Comparison of ENCODE assay signal across 27 cellular contexts in the genomic region with DNA sequence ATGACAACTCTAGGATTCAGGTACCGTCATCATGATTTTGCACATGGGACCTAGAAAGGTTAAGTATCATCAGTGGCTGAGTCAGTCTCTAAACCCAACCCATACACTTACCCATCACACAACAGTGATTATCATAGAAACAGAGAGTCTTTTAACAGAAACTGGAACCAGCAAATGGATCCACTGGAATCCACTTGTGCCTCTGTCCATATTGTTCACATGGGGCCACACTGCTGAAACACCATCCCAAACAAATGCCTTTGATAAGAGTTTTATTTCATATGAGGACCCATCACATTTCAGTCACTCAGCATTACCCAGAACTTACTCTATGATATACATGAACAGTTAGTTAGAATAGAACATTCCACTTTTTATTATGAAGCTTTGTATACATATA.
"Had no signal": no experiment of that assay in that cellular context is flagged by ENCODE, and none has a peak within 500 bp of the region (broad histone marks: within the 10 kb centered on the region; RNA-seq: fewer than 3 reads in every experiment).

No MANE protein-coding gene starts in this region.

- H3K27ac ChIP-seq: stomach, suprapubic skin, testis, thoracic aorta, thyroid gland, tibial artery, tibial nerve, transverse colon, upper lobe of left lung, upper lobe of right lung, uterus, vagina had no signal

- FAIRE-seq: urothelium cell line had no signal

- ATAC-seq: stimulated activated effector memory CD8-positive, alpha-beta T cell treated with anti-CD3 and anti-CD28 coated beads, Interleukin-12 subunit alpha, Interleukin-12 subunit beta, amount 100 ng/mL, for 72 hours; stimulated activated memory B cell treated with anti-CD40 and anti-IgM and Interleukin-4, amounts not matched to agents 10 μg/mL and 1 μg/mL and 100 μg/mL, for 72 hours; stimulated activated naive B cell treated with anti-CD40 and anti-IgM and Interleukin-4, amounts not matched to agents 10 μg/mL and 1 μg/mL and 100 μg/mL, for 72 hours; stimulated activated naive CD8-positive, alpha-beta T cell treated with anti-CD3 and anti-CD28 coated beads, Interleukin-15, amount 100 ng/mL, for 72 hours; stimulated activated naive CD8-positive, alpha-beta T cell treated with anti-CD3 and anti-CD28 coated beads, Interleukin-15, Interleukin-2, amounts not matched to agents 100 U/mL and 50 U/mL, for 24 hours; upper lobe of right lung had no signal

- H3K4me1 ChIP-seq: suprapubic skin, testis, thyroid gland, tibial artery, tibial nerve, transverse colon, upper lobe of left lung, upper lobe of right lung, uterus, vagina had no signal

- H3K36me3 ChIP-seq: stomach, suprapubic skin, thoracic aorta, thyroid gland, tibial artery, tibial nerve, transverse colon, upper lobe of left lung, upper lobe of right lung, uterus, vagina had no signal

- H3K9me3 ChIP-seq: stomach, suprapubic skin, testis, thoracic aorta, thyroid gland, tibial artery, tibial nerve, transverse colon, upper lobe of left lung, upper lobe of right lung, uterus, vagina had no signal

- DNase-seq: stimulated activated CD4-positive, alpha-beta T cell treated with anti-CD3 and anti-CD28 coated beads, Interleukin-2, amount 100 ng/mL, for 48 hours; stimulated activated CD4-positive, alpha-beta T cell treated with anti-CD3 and anti-CD28 coated beads, Interleukin-4, amount 100 ng/mL, for 1 hour; stimulated activated CD4-positive, alpha-beta T cell treated with anti-CD3 and anti-CD28 coated beads, Interleukin-4, amount 100 ng/mL, for 24 hours; stimulated activated CD4-positive, alpha-beta T cell treated with anti-CD3 and anti-CD28 coated beads, Interleukin-4, amount 100 ng/mL, for 4 hours; stimulated activated CD8-positive, alpha-beta memory T cell treated with anti-CD3 and anti-CD28 coated beads, Interleukin-4, amount 100 ng/mL, for 48 hours; stimulated activated naive B cell treated with anti-CD40 and anti-IgM and Interleukin-4, amounts not matched to agents 10 μg/mL and 1 μg/mL and 100 μg/mL, for 72 hours; stimulated activated naive CD4-positive, alpha-beta T cell; stimulated activated naive CD4-positive, alpha-beta T cell treated with Interleukin-2 at 50 U/mL for 16 hours; stimulated activated naive CD8-positive, alpha-beta T cell treated with anti-CD3 and anti-CD28 coated beads, Interleukin-15, amount 100 ng/mL, for 72 hours; stimulated activated naive CD8-positive, alpha-beta T cell treated with anti-CD3 and anti-CD28 coated beads, Interleukin-15, Interleukin-2, amounts not matched to agents 100 U/mL and 50 U/mL, for 24 hours; stomach; substantia nigra; testis; thyroid gland; tibial artery; transverse colon; trophoblast cell; upper lobe of left lung; upper lobe of right lung; uterus had no signal

- H3K27me3 ChIP-seq: stomach, suprapubic skin, testis, thyroid gland, tibial artery, tibial nerve, transverse colon, upper lobe of left lung, upper lobe of right lung, uterus, vagina had no signal

- H3K4me3 ChIP-seq: stomach, suprapubic skin, testis, thoracic aorta, thyroid gland, tibial artery, tibial nerve, transverse colon, upper lobe of left lung, upper lobe of right lung, uterus, vagina had no signal
